Comparison of ENCODE assay signal across 8 cellular contexts in genomic region chr2:201789395-201789794, GRCh38. TPM values are rescaled to one million over a fixed set of nuclear protein-coding genes. Genes with fewer than 3 reads are reported as not detected.
"Had no signal": no experiment of that assay in that cellular context is flagged by ENCODE, and none has a peak within 500 bp of the region (broad histone marks: within the 10 kb centered on the region; RNA-seq: fewer than 3 reads in every experiment).

No MANE protein-coding gene starts in this region.

- H3K4me2 ChIP-seq: KMS-11 had no signal

- DNase-seq: IMR-90, KBM-7, KG1 had no signal

- H3K4me3 ChIP-seq: K562 had no signal

- H3K27ac Mint-ChIP-seq: IgD-negative memory B cell had no signal

- H3K27ac ChIP-seq: KMS-11 had no signal

- H3K4me3 Mint-ChIP-seq: IgD-negative memory B cell had no signal

- ATAC-seq: K562 had no signal

- H3K9me3 Mint-ChIP-seq: IgD-negative memory B cell had no signal

- H3K4me1 Mint-ChIP-seq: IgD-negative memory B cell had no signal

- H3K9ac ChIP-seq: KMS-11 had no signal

- FAIRE-seq: HTR-8/SVneo, K562 had no signal

RNA-seq across cellular contexts. Expression of gene CDK15, which starts 16.9 kb away (rescaled TPM):
- total RNA-seq: HT-29, K562 had no signal
- polyA plus RNA-seq: IgD-negative memory B cell, K562 had no signal
